In genomic region chr2:72747344-72747743, GRCh38 we compare ENCODE assay signal across 18 cellular contexts.
DNase-seq lines count a peak whose midpoint lies in the region; ATAC-seq, FAIRE-seq and TF ChIP-seq lines count a peak whose summit lies in the region.
"Had no signal": no experiment of that assay in that cellular context is flagged by ENCODE, and none has a peak within 500 bp of the region (broad histone marks: within the 10 kb centered on the region; RNA-seq: fewer than 3 reads in every experiment).

No MANE protein-coding gene starts in this region.

- no peak overlapping the region for H3K4me2 ChIP-seq in HepG2 (ENCODE audit: low read depth, low read length)
- H3K4me2 ChIP-seq in K562 (ENCODE audit: insufficient read depth, low read length): no peak overlapping the region
- H3K4me2 ChIP-seq: BLaER1, GM23338 had no signal

- in situ Hi-C loops in HepG2 (cut with HindIII; ENCODE audit: extremely low pct_ligation_motif_present, low pct_unique_long_range_greater_than_20kb): loop anchor here (5.0 to 25.0 kb wide), 3 partner anchors 163 to 1210 kb away; no protein-coding TSS in a partner anchor
- in situ Hi-C loops in K562 (cut with MboI): loop anchor here (10.0 kb wide), 1 partner anchor 933 kb away; no protein-coding TSS in a partner anchor

- H3K27me3 ChIP-seq in HepG2 (ENCODE audit: control insufficient read depth in 1 of 2, insufficient read depth in 2 of 2, low read length in 2 of 2) (no peaks in the 10 kb centered on the region), right lobe of liver (no peaks in the 10 kb centered on the region), K562 (ENCODE audit: control insufficient read depth in 2 of 2, insufficient read depth in 2 of 2, low read length in 2 of 2) (no peaks in the 10 kb centered on the region)
- H3K27me3 ChIP-seq: BLaER1 had no signal

- TF ChIP-seq CTCF in HepG2 (CRISPR knock-in tag; IDR thresholded peaks at IDR 0.05) (no peak), right lobe of liver (IDR thresholded peaks at IDR 0.05) (no peak), K562 (IDR thresholded peaks at IDR 0.05 in 2 of 3, conservative IDR thresholded peaks at IDR 0.05 in 1 of 3; ENCODE audit: insufficient read depth in 2 of 3, low read depth in 1 of 3, low read length in 3 of 3) (no peak)

- H3K4me3 ChIP-seq in HepG2 (replicated peaks in 1 of 3; ENCODE audit: insufficient read depth in 1 of 3, low read depth in 2 of 3, low read length in 3 of 3): no peak overlapping the region
- H3K4me3 ChIP-seq in right lobe of liver: no peak overlapping the region
- H3K4me3 ChIP-seq in K562: no peak overlapping the region
- H3K4me3 ChIP-seq: BLaER1, GM23338 had no signal

- no peak overlapping the region for H3K9ac ChIP-seq in HepG2 (ENCODE audit: insufficient read depth, low read depth, low read length)
- H3K9ac ChIP-seq in K562 (ENCODE audit: insufficient read depth in 1 of 2, low read depth in 2 of 2, low read length in 2 of 2): no peak overlapping the region
- H3K9ac ChIP-seq: BLaER1 had no signal

- H3K9me3 ChIP-seq in HepG2 (ENCODE audit: low read length) (no peaks in the 10 kb centered on the region), right lobe of liver (no peaks in the 10 kb centered on the region), K562 (replicated peaks; ENCODE audit: control insufficient read depth, insufficient read depth, low read depth, low read length) (no peaks in the 10 kb centered on the region)
- H3K9me3 ChIP-seq: BLaER1 had no signal

- BruUV-seq in HepG2 (replicated peaks; lab: Mats Ljungman, UMichigan) (no TSS peak), K562 (replicated peaks; lab: Mats Ljungman, UMichigan) (no TSS peak)

- H3K27ac ChIP-seq in HepG2 (ENCODE audit: extremely low read length, insufficient read depth, low read length) (no peak overlapping the region), right lobe of liver (no peak overlapping the region), K562 (ENCODE audit: extremely low read depth, low read depth, low read length) (no peak overlapping the region), epithelial cell of prostate (peak overlapping the region; percentile 0), substantia nigra (ENCODE audit: low read depth, low read length, poor library complexity, severe bottlenecking) (no peak overlapping the region)
- H3K27ac ChIP-seq: 22Rv1, BLaER1 had no signal

- H3K4me1 ChIP-seq in HepG2 (ENCODE audit: insufficient read depth, low read length): peaks cover 21% of the 10 kb centered on the region
- H3K4me1 ChIP-seq in right lobe of liver: peaks cover 0 to 6% (median 0%) of the 10 kb centered on the region in 4 donors
- H3K4me1 ChIP-seq in K562 (replicated peaks in 1 of 2; ENCODE audit: control insufficient read depth in 2 of 2, insufficient read depth in 2 of 2, low read length in 2 of 2): no peaks in the 10 kb centered on the region
- H3K4me1 ChIP-seq: BLaER1 had no signal

- FAIRE-seq in HepG2 (lab: Jason Lieb, UNC): no peak
- FAIRE-seq in K562 (lab: Jason Lieb, UNC): no peak
- FAIRE-seq: HTR-8/SVneo had no signal

- TF ChIP-seq POLR2A in HepG2 (IDR thresholded peaks at IDR 0.05; ENCODE audit: insufficient read depth in 1 of 2, low read depth in 2 of 2, low read length in 2 of 2): no peak
- no peak for TF ChIP-seq POLR2A in right lobe of liver (IDR thresholded peaks at IDR 0.05)
- TF ChIP-seq POLR2A in K562 (conservative IDR thresholded peaks at IDR 0.05): no peak

- DNase-seq in HepG2 (ENCODE audit: low spot score) (no peak), right lobe of liver (no peak), K562 (ENCODE audit: extremely low read depth in 1 of 4, low spot score in 3 of 4) (no peak), epithelial cell of prostate (ENCODE audit: low read depth, low spot score) (no peak), superior temporal gyrus (ENCODE audit: extremely low spot score) (peak; percentile 36), foreskin melanocyte (no peak), substantia nigra (lab: John Stamatoyannopoulos, UW) (no peak), Kasumi-1 (lab: John Stamatoyannopoulos, UW) (no peak)
- DNase-seq: Calu3; CD4-positive, alpha-beta memory T cell; DMS79 treated with DMSO at 0.1 percent for 48 hours; GF-D8; H7 had no signal

- H4K20me1 ChIP-seq in HepG2 (ENCODE audit: insufficient read depth, low read length): no peaks in the 10 kb centered on the region
- H4K20me1 ChIP-seq in K562 (replicated peaks; ENCODE audit: control insufficient read depth, insufficient read depth, low read length): no peaks in the 10 kb centered on the region
- H4K20me1 ChIP-seq: BLaER1 had no signal

- no peaks in the 10 kb centered on the region for H3K79me2 ChIP-seq in HepG2 (ENCODE audit: insufficient read depth, low read length)
- H3K79me2 ChIP-seq in K562 (ENCODE audit: control insufficient read depth, insufficient read depth, low read length): no peaks in the 10 kb centered on the region

- TF ChIP-seq RAD21 in HepG2 (CRISPR knock-in tag; IDR thresholded peaks at IDR 0.05) (no peak), K562 (CRISPR knock-in tag; conservative IDR thresholded peaks at IDR 0.05 in 1 of 2, IDR thresholded peaks at IDR 0.05 in 1 of 2) (no peak)

- CTCF ChIA-PET in HepG2 (lab: Yijun Ruan, JAX; ENCODE audit: low intra/inter-chr PET ratio, low total read pairs) (no interaction called here), K562 (lab: Yijun Ruan, JAX; ENCODE audit: low intra/inter-chr PET ratio) (no interaction called here)

- no peak for ATAC-seq in HepG2
- ATAC-seq in right lobe of liver: no peak
- no peak for ATAC-seq in K562
- ATAC-seq: GM23338, HCT116 had no signal

- H3K36me3 ChIP-seq in HepG2 (replicated peaks in 1 of 2; ENCODE audit: control insufficient read depth in 1 of 2, insufficient read depth in 2 of 2, low read length in 2 of 2): no peaks in the 10 kb centered on the region
- no peaks in the 10 kb centered on the region for H3K36me3 ChIP-seq in right lobe of liver
- no peaks in the 10 kb centered on the region for H3K36me3 ChIP-seq in K562 (ENCODE audit: control insufficient read depth, insufficient read depth, low read length)
- H3K36me3 ChIP-seq: BLaER1 had no signal

- H3K9me1 ChIP-seq in K562 (ENCODE audit: control insufficient read depth, insufficient read depth, low read length): no peaks in the 10 kb centered on the region

- H2AFZ ChIP-seq in HepG2 (ENCODE audit: low read length): no peak overlapping the region
- H2AFZ ChIP-seq in K562 (ENCODE audit: low read depth, low read length): no peak overlapping the region
- H2AFZ ChIP-seq: GM23338 had no signal

- WGBS in HepG2 (ENCODE audit: low lambda C conversion rate): 96% methylated on average over 1 of the region's 1 CpG
- WGBS in right lobe of liver (ENCODE audit: insufficient coverage, low coverage, low lambda C conversion rate, missing lambda C conversion rate): 56% methylated on average over 1 of the region's 1 CpG
- 25% methylated on average over 1 of the region's 1 CpG for WGBS in K562 (ENCODE audit: insufficient coverage, low coverage, missing lambda C conversion rate)

- POLR2A ChIA-PET in HepG2 (lab: Yijun Ruan, JAX): no interaction called here
- POLR2A ChIA-PET in K562 (lab: Yijun Ruan, JAX): no interaction called here

- TF ChIP-seq EP300 in HepG2 (IDR thresholded peaks at IDR 0.05; ENCODE audit: low read depth in 2 of 2, low read length in 2 of 2) (no peak), HepG2 (CRISPR knock-in tag; IDR thresholded peaks at IDR 0.05; ENCODE audit: borderline replicate concordance) (no peak), K562 (IDR thresholded peaks at IDR 0.05; ENCODE audit: low read length) (no peak)

- intact Hi-C loops in HepG2 (cut with micrococcal nuclease; ENCODE audit: unreplicated experiment) (loop anchor here (5.0 kb wide), 4 partner anchors 145 to 1200 kb away; no protein-coding TSS in a partner anchor), right lobe of liver (cut with DNase I) (no loop called here), K562 (cut with micrococcal nuclease) (loop anchor here (5.0 to 10.0 kb wide), 4 partner anchors 133 to 1203 kb away; no protein-coding TSS in a partner anchor)

TF ChIP-seq in HepG2, 621 proteins besides CTCF, POLR2A, EP300 and RAD21 (continues in another document):
- TF ChIP-seq ZNF367 (CRISPR knock-in tag; IDR thresholded peaks at IDR 0.05; ENCODE audit: borderline replicate concordance) (no peak), RARG (CRISPR knock-in tag; IDR thresholded peaks at IDR 0.05; ENCODE audit: low read depth) (no peak), FUBP1 (CRISPR knock-in tag; IDR thresholded peaks at IDR 0.05; ENCODE audit: borderline replicate concordance) (no peak)

TF ChIP-seq in K562, 482 proteins besides CTCF, POLR2A, EP300 and RAD21:
- no peak for TF ChIP-seq NR4A1 (CRISPR knock-in tag; IDR thresholded peaks at IDR 0.05)
- no peak for TF ChIP-seq NR4A1 (tag; IDR thresholded peaks at IDR 0.05)
- no peak for TF ChIP-seq PURB (CRISPR knock-in tag; IDR thresholded peaks at IDR 0.05; ENCODE audit: low read depth)
- no peak for TF ChIP-seq ERF (CRISPR knock-in tag; IDR thresholded peaks at IDR 0.05)
- TF ChIP-seq MLX (CRISPR knock-in tag; conservative IDR thresholded peaks at IDR 0.05): no peak
- TF ChIP-seq FUS (optimal IDR thresholded peaks at IDR 0.05; ENCODE audit: low read depth, low read length): no peak
- no peak for TF ChIP-seq SREBF2 (CRISPR knock-in tag; IDR thresholded peaks at IDR 0.05)
- no peak for TF ChIP-seq CEBPG (CRISPR knock-in tag; IDR thresholded peaks at IDR 0.05)
- TF ChIP-seq CEBPG (tag; conservative IDR thresholded peaks at IDR 0.05 in 1 of 2, IDR thresholded peaks at IDR 0.05 in 1 of 2): peak; percentile 66 to 77
- TF ChIP-seq CEBPB (tag; IDR thresholded peaks at IDR 0.05): 0 out of 2 replicates have a peak, but pooled peaks have one; percentile 29

Comparison
In these comparisons a context has a peak if more than half of its experiments do, and no peak if none do; other contexts are left out.
1. intact Hi-C loops: an anchor here in HepG2 (5.0 kb wide) and K562 (5.0 to 10.0 kb wide); none called in right lobe of liver.
2. Of the 241 proteins assayed by ChIP-seq in both HepG2 and K562: peak only in HepG2: none; only in K562: CEBPG; in both: CEBPB; in neither: 238; mixed calls (peak in some experiments, not most) for 1.